In the genomic region with DNA sequence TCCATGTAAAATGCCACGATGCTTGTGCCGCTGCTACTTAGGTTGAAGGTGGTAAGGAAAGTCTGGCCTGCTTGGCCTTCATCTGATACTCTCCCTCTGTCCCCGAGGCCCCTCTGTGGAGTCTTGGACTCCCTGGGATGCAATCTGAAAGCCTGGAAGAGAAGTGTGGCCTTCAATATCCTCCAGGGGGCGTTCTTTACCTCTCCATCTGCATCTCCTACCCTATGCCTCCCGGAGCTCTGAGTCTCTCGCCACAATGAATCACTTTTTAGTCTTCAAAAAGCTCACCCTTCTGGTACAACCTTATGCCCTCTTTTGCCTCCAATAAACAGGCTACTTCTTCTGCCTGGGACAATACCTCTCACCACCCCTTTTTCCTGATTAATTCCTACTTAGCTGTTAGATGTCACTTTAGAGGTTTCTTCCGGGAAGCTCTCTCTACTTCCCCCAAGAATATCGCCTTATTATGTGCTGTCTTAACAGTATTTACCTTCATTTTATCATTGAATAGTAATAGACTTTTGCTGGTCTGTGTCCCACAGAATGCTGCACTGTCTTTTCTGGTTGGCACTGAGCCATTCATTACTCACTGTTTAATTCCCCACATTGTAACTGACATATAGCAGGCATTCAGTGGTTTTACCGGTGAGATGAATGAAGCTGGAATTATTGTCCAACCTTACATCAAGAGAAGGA, we compare ENCODE assay signal across 8 cellular contexts. TPM values are rescaled to one million over a fixed set of nuclear protein-coding genes. Genes with fewer than 3 reads are reported as not detected.
DNase-seq lines count a peak whose midpoint lies in the region; ATAC-seq, FAIRE-seq and TF ChIP-seq lines count a peak whose summit lies in the region.

No MANE protein-coding gene starts in this region.

- BruUV-seq in HepG2 (replicated peaks; lab: Mats Ljungman, UMichigan) = no TSS peak

- no peak overlapping the region for H3K27ac Mint-ChIP-seq in HFFc6

- H3K27me3 ChIP-seq in DOHH2 (ENCODE audit: control insufficient read depth, low read length) (peaks cover 13% of the 10 kb centered on the region), HepG2 (ENCODE audit: control insufficient read depth in 1 of 2, insufficient read depth in 2 of 2, low read length in 2 of 2) (peaks cover 0 to 8% of the 10 kb centered on the region in 2 experiments; a peak in 2 of 5 replicates)

- peaks cover 5% of the 10 kb centered on the region for H3K4me1 ChIP-seq in DOHH2 (ENCODE audit: control insufficient read depth, low read length)
- H3K4me1 ChIP-seq in HepG2 (ENCODE audit: insufficient read depth, low read length) = no peaks in the 10 kb centered on the region

- no peaks in the 10 kb centered on the region for H3F3A ChIP-seq in DOHH2 (ENCODE audit: control insufficient read depth, insufficient read depth)

- H3K27me3 Mint-ChIP-seq in HFFc6 (ENCODE audit: insufficient read depth) = peaks cover 17% of the 10 kb centered on the region

- DNase-seq in HFFc6 (peak; percentile 76), NCI-H2196 (lab: John Stamatoyannopoulos, UW; ENCODE audit: unreplicated experiment) (peak; percentile 75), coronary artery (ENCODE audit: low spot score) (no peak), HepG2 (ENCODE audit: low spot score) (peak; percentile 46)
- peak; percentile 13 to 23 for DNase-seq in stimulated activated CD8-positive, alpha-beta memory T cell treated with anti-CD3 and anti-CD28 coated beads, Interleukin-7, amount 100 ng/mL, for 4 hours (ENCODE audit: low read depth in 2 of 2)

- ATAC-seq in HepG2 = peak; percentile 98
- no peak for ATAC-seq in GM19395 (IDR thresholded peaks at IDR 0.05; ENCODE audit: unreplicated experiment)

- TF ChIP-seq POLR2A in HepG2 (IDR thresholded peaks at IDR 0.05; ENCODE audit: insufficient read depth in 1 of 2, low read depth in 2 of 2, low read length in 2 of 2) = no peak

- no peak overlapping the region for H2AFZ ChIP-seq in HepG2 (ENCODE audit: low read length)

- TF ChIP-seq CTCF in DOHH2 (IDR thresholded peaks at IDR 0.05; ENCODE audit: low read depth, low read length, poor library complexity, severe bottlenecking) (peak; percentile 85), HFFc6 (IDR thresholded peaks at IDR 0.05) (peak; percentile 90), WI38 (IDR thresholded peaks at IDR 0.05; ENCODE audit: low read depth, low read length) (peak; percentile 81), coronary artery (IDR thresholded peaks at IDR 0.05) (peak; percentile 41), HepG2 (CRISPR knock-in tag; IDR thresholded peaks at IDR 0.05) (peak; percentile 73)

- H3K9me3 ChIP-seq in DOHH2 (ENCODE audit: control insufficient read depth, insufficient read depth, low read length) = no peaks in the 10 kb centered on the region
- no peaks in the 10 kb centered on the region for H3K9me3 ChIP-seq in HepG2 (ENCODE audit: low read length)

- no peak overlapping the region for H3K9ac ChIP-seq in HepG2 (ENCODE audit: insufficient read depth, low read depth, low read length)

- H3K4me2 ChIP-seq in DOHH2 (ENCODE audit: low read length) (peak overlapping the region; percentile 72), HepG2 (ENCODE audit: low read depth, low read length) (peak overlapping the region; percentile 24; the same call in 1 of the 2 replicates)

- no peaks in the 10 kb centered on the region for H3K36me3 Mint-ChIP-seq in HFFc6 (ENCODE audit: low read depth)

- H3K4me3 ChIP-seq in DOHH2 (ENCODE audit: low read length) (peak overlapping the region; percentile 55), WI38 (ENCODE audit: low read depth, low read length) (no peak overlapping the region), coronary artery (no peak overlapping the region), HepG2 (replicated peaks in 1 of 3; ENCODE audit: insufficient read depth in 1 of 3, low read depth in 2 of 3, low read length in 3 of 3) (no peak overlapping the region)

- FAIRE-seq in HepG2 (lab: Jason Lieb, UNC) = peak; percentile 69

- H3K4me3 Mint-ChIP-seq in HFFc6 = peak overlapping the region; percentile 8; the same call in 1 of the 2 replicates

- no peak overlapping the region for H3K27ac ChIP-seq in DOHH2 (ENCODE audit: low read depth, low read length)
- H3K27ac ChIP-seq in coronary artery = no peak overlapping the region
- no peak overlapping the region for H3K27ac ChIP-seq in HepG2 (ENCODE audit: extremely low read length, insufficient read depth, low read length)

- intact Hi-C loops in HepG2 (cut with micrococcal nuclease; ENCODE audit: unreplicated experiment) = loop anchor here (1.0 to 5.0 kb wide), 3 partner anchors 106 to 227 kb away; no protein-coding TSS in a partner anchor

- CTCF ChIA-PET in HepG2 (lab: Yijun Ruan, JAX; ENCODE audit: low intra/inter-chr PET ratio, low total read pairs) = interaction anchor here (1.8 kb wide), 1 partner anchor 227 kb away, joined by 6 read pairs; no protein-coding TSS in a partner anchor

- POLR2A ChIA-PET in HepG2 (lab: Yijun Ruan, JAX) = interaction anchor here (1.6 kb wide), 1 partner anchor 14 kb away, joined by 7 read pairs; a partner anchor contains a TSS

- peaks cover 11% of the 10 kb centered on the region for H3K4me1 Mint-ChIP-seq in HFFc6 (ENCODE audit: low read depth)

- TF ChIP-seq RAD21 in HepG2 (CRISPR knock-in tag; IDR thresholded peaks at IDR 0.05) = no peak

- TF ChIP-seq EP300 in HepG2 (IDR thresholded peaks at IDR 0.05; ENCODE audit: low read depth in 2 of 2, low read length in 2 of 2) (no peak), HepG2 (CRISPR knock-in tag; IDR thresholded peaks at IDR 0.05; ENCODE audit: borderline replicate concordance) (no peak)

- H4K20me1 ChIP-seq in DOHH2 (ENCODE audit: control insufficient read depth, insufficient read depth, low read depth, low read length) (no peaks in the 10 kb centered on the region), HepG2 (ENCODE audit: insufficient read depth, low read length) (no peaks in the 10 kb centered on the region)

- in situ Hi-C loops in HepG2 (cut with HindIII; ENCODE audit: extremely low pct_ligation_motif_present, low pct_unique_long_range_greater_than_20kb) = loop anchor here (10.0 to 25.0 kb wide), 2 partner anchors 225 to 648 kb away; no protein-coding TSS in a partner anchor

- H3K79me2 ChIP-seq in DOHH2 (ENCODE audit: control insufficient read depth, low read length) = no peaks in the 10 kb centered on the region
- H3K79me2 ChIP-seq in HepG2 (ENCODE audit: insufficient read depth, low read length) = no peaks in the 10 kb centered on the region

- H3K9me2 ChIP-seq in DOHH2 (replicated peaks; ENCODE audit: control insufficient read depth, low read length) = no peaks in the 10 kb centered on the region

- H3K9me3 Mint-ChIP-seq in HFFc6 = no peaks in the 10 kb centered on the region

- H3K36me3 ChIP-seq in DOHH2 (ENCODE audit: control insufficient read depth, low read length) (no peaks in the 10 kb centered on the region), HepG2 (replicated peaks in 1 of 2; ENCODE audit: control insufficient read depth in 1 of 2, insufficient read depth in 2 of 2, low read length in 2 of 2) (no peaks in the 10 kb centered on the region)

- WGBS in HepG2 (ENCODE audit: low lambda C conversion rate) = 22% methylated on average over 9 of the region's 9 CpGs

RNA-seq across cellular contexts. Expression of a gene that starts 13.9 kb away (rescaled TPM):
- 10 to 100 TPM; 19.4 to 24.8 (median 21.5) TPM for total RNA-seq in HFFc6 (2021; fragmentation: NEBNext Ultra II Directional; extraction: Animal tissue kit (Norgen Biotek cat#: 25700))
- total RNA-seq in HepG2 (2016; rRNA removed; fragmentation: Illumina TruSeq; extraction: Trizol) = 48.0 and 56.8 TPM in 2 replicates
- 13.1 and 21.9 TPM in 2 replicates for total RNA-seq in HepG2 (2016; cell fraction: cytosol; rRNA removed; fragmentation: Illumina TruSeq; extraction: Trizol; ENCODE audit: low read depth)
- total RNA-seq in HepG2 (2016; cell fraction: insoluble cytoplasmic fraction; rRNA removed; fragmentation: Illumina TruSeq; extraction: Trizol) = 45.0 and 61.9 TPM in 2 replicates
- total RNA-seq in HepG2 (2016; cell fraction: membrane; rRNA removed; fragmentation: Illumina TruSeq; extraction: Trizol) = 42.6 and 44.2 TPM in 2 replicates
- 29.4 and 34.0 TPM in 2 replicates for total RNA-seq in HepG2 (2016; cell fraction: nucleus; rRNA removed; fragmentation: Illumina TruSeq; extraction: Trizol)
- polyA plus RNA-seq in HepG2 (2011; rRNA removed) = 15.0 and 21.3 TPM in 2 replicates
- polyA plus RNA-seq in HepG2 (2011; cell fraction: cytosol; rRNA removed) = 7.3 and 11.1 TPM in 2 replicates
- 4.8 and 5.6 TPM in 2 replicates for polyA plus RNA-seq in HepG2 (2011; cell fraction: nucleus; rRNA removed)
- polyA plus RNA-seq in HepG2 (2012) = 20.3 and 21.3 TPM in 2 replicates
- polyA plus RNA-seq in HepG2 (2016; cell fraction: cytosol; fragmentation: Illumina TruSeq; extraction: Trizol; ENCODE audit: low read depth) = 17.0 and 23.6 TPM in 2 replicates
- polyA plus RNA-seq in HepG2 (2016; cell fraction: insoluble cytoplasmic fraction; fragmentation: Illumina TruSeq; extraction: Trizol; ENCODE audit: low read depth) = 45.3 and 56.4 TPM in 2 replicates
- polyA plus RNA-seq in HepG2 (2016; cell fraction: membrane; fragmentation: Illumina TruSeq; extraction: Trizol; ENCODE audit: low read depth) = 26.5 and 29.5 TPM in 2 replicates
- polyA plus RNA-seq in HepG2 (2016; cell fraction: nucleus; fragmentation: Illumina TruSeq; extraction: Trizol; ENCODE audit: insufficient read depth, low read depth) = 22.5 and 23.3 TPM in 2 replicates
- polyA minus RNA-seq in HepG2 (2011; rRNA and poly(A)+ RNA removed; ENCODE audit: low replicate concordance) = 5.8 and 12.9 TPM in 2 replicates
- 11.5 and 15.6 TPM in 2 replicates for polyA minus RNA-seq in HepG2 (2011; cell fraction: cytosol; rRNA and poly(A)+ RNA removed)
- polyA minus RNA-seq in HepG2 (2011; cell fraction: nucleus; rRNA and poly(A)+ RNA removed) = 51.4 and 60.9 TPM in 2 replicates

RNA-seq across cellular contexts. Expression of a gene that starts 21.0 kb away (rescaled TPM):
- 10 to 100 TPM in 2 of 6 experiments, 1 to 10 TPM in 4; 8.2 to 10.9 (median 9.8) TPM for total RNA-seq in HFFc6 (2021; fragmentation: NEBNext Ultra II Directional; extraction: Animal tissue kit (Norgen Biotek cat#: 25700))
- total RNA-seq in HepG2 (2016; rRNA removed; fragmentation: Illumina TruSeq; extraction: Trizol) = 21.9 and 37.3 TPM in 2 replicates
- total RNA-seq in HepG2 (2016; cell fraction: cytosol; rRNA removed; fragmentation: Illumina TruSeq; extraction: Trizol; ENCODE audit: low read depth) = 1.4 and 1.6 TPM in 2 replicates
- 20.9 and 34.8 TPM in 2 replicates for total RNA-seq in HepG2 (2016; cell fraction: insoluble cytoplasmic fraction; rRNA removed; fragmentation: Illumina TruSeq; extraction: Trizol)
- 6.4 and 8.0 TPM in 2 replicates for total RNA-seq in HepG2 (2016; cell fraction: membrane; rRNA removed; fragmentation: Illumina TruSeq; extraction: Trizol)
- 17.0 and 18.4 TPM in 2 replicates for total RNA-seq in HepG2 (2016; cell fraction: nucleus; rRNA removed; fragmentation: Illumina TruSeq; extraction: Trizol)
- polyA plus RNA-seq in HepG2 (2011; rRNA removed) = 5.9 and 10.1 TPM in 2 replicates
- 4.4 and 4.8 TPM in 2 replicates for polyA plus RNA-seq in HepG2 (2011; cell fraction: cytosol; rRNA removed)
- 5.8 and 8.2 TPM in 2 replicates for polyA plus RNA-seq in HepG2 (2011; cell fraction: nucleus; rRNA removed)
- polyA plus RNA-seq in HepG2 (2012) = 5.1 and 12.5 TPM in 2 replicates
- polyA plus RNA-seq in HepG2 (2016; cell fraction: cytosol; fragmentation: Illumina TruSeq; extraction: Trizol; ENCODE audit: low read depth) = 0.43 and 0.54 TPM in 2 replicates
- polyA plus RNA-seq in HepG2 (2016; cell fraction: insoluble cytoplasmic fraction; fragmentation: Illumina TruSeq; extraction: Trizol; ENCODE audit: low read depth) = 18.5 and 18.7 TPM in 2 replicates
- polyA plus RNA-seq in HepG2 (2016; cell fraction: membrane; fragmentation: Illumina TruSeq; extraction: Trizol; ENCODE audit: low read depth) = 1.6 and 1.7 TPM in 2 replicates
- 11.7 and 12.4 TPM in 2 replicates for polyA plus RNA-seq in HepG2 (2016; cell fraction: nucleus; fragmentation: Illumina TruSeq; extraction: Trizol; ENCODE audit: insufficient read depth, low read depth)
- 6.2 and 12.3 TPM in 2 replicates for polyA minus RNA-seq in HepG2 (2011; rRNA and poly(A)+ RNA removed; ENCODE audit: low replicate concordance)
- polyA minus RNA-seq in HepG2 (2011; cell fraction: cytosol; rRNA and poly(A)+ RNA removed) = 11.8 and 15.1 TPM in 2 replicates
- 21.4 and 31.0 TPM in 2 replicates for polyA minus RNA-seq in HepG2 (2011; cell fraction: nucleus; rRNA and poly(A)+ RNA removed)
